In the genomic region with DNA sequence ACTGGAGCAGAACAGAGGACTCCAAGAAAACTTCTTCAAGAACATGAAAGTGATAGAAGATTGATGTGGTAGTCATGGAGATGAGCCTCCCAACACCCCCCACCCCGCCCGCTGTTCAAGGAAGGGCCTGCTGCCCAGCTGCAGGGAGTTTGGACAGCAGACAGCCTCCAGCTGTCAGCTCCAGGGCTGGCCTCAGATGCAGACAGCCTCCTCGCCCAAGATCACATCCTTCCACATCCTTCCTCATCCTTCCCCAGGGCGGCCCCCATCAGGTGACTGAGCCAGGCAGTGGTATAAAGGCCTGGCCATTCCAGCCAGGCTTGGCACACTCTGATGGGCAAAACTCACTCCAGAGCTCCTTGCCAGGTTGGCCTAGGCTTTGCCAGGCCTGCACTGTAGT, we compare ENCODE assay signal across 19 cellular contexts.
"Had no signal": no experiment of that assay in that cellular context is flagged by ENCODE, and none has a peak within 500 bp of the region (broad histone marks: within the 10 kb centered on the region; RNA-seq: fewer than 3 reads in every experiment).

No MANE protein-coding gene starts in this region.

- H3K9me3 ChIP-seq: adrenal gland, mucosa of descending colon, neutrophil, tibial artery, vagina had no signal

- ATAC-seq: activated CD4-positive, CD25-positive, alpha-beta regulatory T cell treated with anti-CD3 and anti-CD28 coated beads, Interleukin-2, amount 50 U/mL, for 24 hours; activated T-cell treated with anti-CD3 and anti-CD28 coated beads, Interleukin-2, amount 50 U/mL, for 4 hours; foreskin keratinocyte; mucosa of descending colon; naive thymus-derived CD4-positive, alpha-beta T cell; T-cell had no signal

- H3K36me3 ChIP-seq: adrenal gland, neutrophil, tibial artery, vagina had no signal

- H3K4me1 ChIP-seq: foreskin keratinocyte, vagina had no signal

- H3K4me3 ChIP-seq: adrenal gland, lung, mucosa of descending colon, SK-N-MC, skin epidermis, tibial artery, vagina had no signal

- DNase-seq: activated gamma-delta T cell treated with Interleukin-2 at 50 U/mL for 16 hours; activated T-cell treated with anti-CD3 and anti-CD28 coated beads, Interleukin-2, amount 50 U/mL, for 4 hours; foreskin keratinocyte; immature natural killer cell; mucosa of descending colon; naive thymus-derived CD4-positive, alpha-beta T cell; stimulated activated CD4-positive, alpha-beta T cell treated with anti-CD3 and anti-CD28 coated beads, Interleukin-15, amount 100 ng/mL, for 24 hours; stimulated activated CD4-positive, alpha-beta T cell treated with anti-CD3 and anti-CD28 coated beads, Interleukin-4, amount 100 ng/mL, for 1 hour; stimulated activated naive CD4-positive, alpha-beta T cell; T-cell; T-helper 9 cell; tibial artery had no signal

- H3K36me3 Mint-ChIP-seq: immature natural killer cell; naive thymus-derived CD4-positive, alpha-beta T cell; T-cell had no signal

- H3K27ac ChIP-seq: adrenal gland, foreskin keratinocyte, neutrophil, SK-N-MC, skin epidermis, tibial artery, vagina had no signal

- H3K27me3 ChIP-seq: adrenal gland, foreskin keratinocyte, neutrophil, tibial artery, vagina had no signal

- H3K4me3 Mint-ChIP-seq: activated T-cell treated with anti-CD3 and anti-CD28 coated beads, Interleukin-2, amount 50 U/mL, for 4 hours; immature natural killer cell; T-cell had no signal

- H3K9me3 Mint-ChIP-seq: activated T-cell treated with anti-CD3 and anti-CD28 coated beads, Interleukin-2, amount 50 U/mL, for 4 hours; naive thymus-derived CD4-positive, alpha-beta T cell; T-cell had no signal

- H3K27me3 Mint-ChIP-seq: naive thymus-derived CD4-positive, alpha-beta T cell; T-cell had no signal
